14 cellular contexts compared by ENCODE assay signal in genomic region chr19:1896508-1896907, GRCh38. TPM values are rescaled to one million over a fixed set of nuclear protein-coding genes. Genes with fewer than 3 reads are reported as not detected.
A peak's percentile ranks its signal among the peaks of the same experiment; 100 is the strongest.
DNase-seq lines count a peak whose midpoint lies in the region; ATAC-seq, FAIRE-seq and TF ChIP-seq lines count a peak whose summit lies in the region.
"Had no signal": no experiment of that assay in that cellular context is flagged by ENCODE, and none has a peak within 500 bp of the region (broad histone marks: within the 10 kb centered on the region; RNA-seq: fewer than 3 reads in every experiment).

No MANE protein-coding gene starts in this region.

- POLR2A ChIA-PET in OCI-LY7 (lab: Charles Lee) (interaction anchor here (0.6 to 2.0 kb wide), 7 partner anchors 11 to 821 kb away, joined by 3 to 6 read pairs (median 4); partner anchors contain the start of gene ABHD17A), GM12878 (lab: Charles Lee) (interaction anchor here (0.6 to 2.7 kb wide), 14 partner anchors 11 to 354 kb away, joined by 3 to 15 read pairs (median 6); partner anchors contain the start of gene ABHD17A)

- H3K36me3 Mint-ChIP-seq in stimulated activated naive B cell treated with anti-CD40 and anti-IgM and Interleukin-4, amounts not matched to agents 10 μg/mL and 1 μg/mL and 100 μg/mL, for 72 hours = peaks cover 0 to 3% of the 10 kb centered on the region in 2 donors

- H3K4me1 ChIP-seq in OCI-LY7 (ENCODE audit: insufficient read depth, low read length, poor library complexity, severe bottlenecking) = peaks cover 41% of the 10 kb centered on the region
- peaks cover 23% of the 10 kb centered on the region for H3K4me1 ChIP-seq in GM12878 (ENCODE audit: control insufficient read depth, insufficient read depth, low read length)

- no peak for FAIRE-seq in GM12878 (lab: Jason Lieb, UNC)

- TF ChIP-seq CTCF in OCI-LY7 (conservative IDR thresholded peaks at IDR 0.05; ENCODE audit: low read length) (no peak), GM12878 (IDR thresholded peaks at IDR 0.05 in 2 of 3, conservative IDR thresholded peaks at IDR 0.05 in 1 of 3; ENCODE audit: control insufficient read depth in 2 of 3, extremely low read depth in 1 of 3, insufficient read depth in 1 of 3, low read depth in 3 of 3, low read length in 3 of 3) (no peak)

- no peaks in the 10 kb centered on the region for H3K79me2 ChIP-seq in OCI-LY7 (ENCODE audit: insufficient read depth, low read depth, low read length)
- H3K79me2 ChIP-seq in GM12878 (ENCODE audit: control insufficient read depth, insufficient read depth, low read length) = no peaks in the 10 kb centered on the region

- peak overlapping the region; percentile 32 to 96 for H3K4me3 Mint-ChIP-seq in stimulated activated naive B cell treated with anti-CD40 and anti-IgM and Interleukin-4, amounts not matched to agents 10 μg/mL and 1 μg/mL and 100 μg/mL, for 72 hours

- H3K4me2 ChIP-seq in OCI-LY7 (ENCODE audit: low read length) = peak overlapping the region; percentile 51
- peak overlapping the region; percentile 78 for H3K4me2 ChIP-seq in GM12878 (ENCODE audit: control insufficient read depth, insufficient read depth)

- no peak for TF ChIP-seq RAD21 in GM12878 (IDR thresholded peaks at IDR 0.05; ENCODE audit: insufficient read depth, low read depth, low read length)

- H4K20me1 ChIP-seq in OCI-LY7 (ENCODE audit: insufficient read depth, low read length) (no peaks in the 10 kb centered on the region), GM12878 (ENCODE audit: control insufficient read depth, insufficient read depth) (no peaks in the 10 kb centered on the region)

- intact Hi-C loops in OCI-LY7 (cut with micrococcal nuclease; ENCODE audit: unreplicated experiment) = loop anchor here (5.0 kb wide), 1 partner anchor 121 kb away; the partner anchor contains the start of gene BTBD2
- intact Hi-C loops in GM12878 (cut with micrococcal nuclease; ENCODE audit: unreplicated experiment) = loop anchor here (2.0 to 5.0 kb wide), 2 partner anchors 32 to 156 kb away; partner anchors contain the start of gene MKNK2

- no peaks in the 10 kb centered on the region for H3K27me3 ChIP-seq in GM12878 (replicated peaks in 1 of 2; ENCODE audit: control insufficient read depth in 2 of 2, insufficient read depth in 2 of 2, low read length in 1 of 2)

- in situ Hi-C loops in GM12878 (cut with MboI) = no loop called here

- H3K27me3 Mint-ChIP-seq in stimulated activated naive B cell treated with anti-CD40 and anti-IgM and Interleukin-4, amounts not matched to agents 10 μg/mL and 1 μg/mL and 100 μg/mL, for 72 hours = no peaks in the 10 kb centered on the region

- RAD21 ChIA-PET in GM12878 (lab: Charles Lee; ENCODE audit: unreplicated experiment) = interaction anchor here (0.7 to 2.6 kb wide), 9 partner anchors 8 to 241 kb away, joined by 3 to 16 read pairs (median 3); no protein-coding TSS in a partner anchor

- no peaks in the 10 kb centered on the region for H3K9me2 ChIP-seq in OCI-LY7 (ENCODE audit: insufficient read depth, low read length)

- no peaks in the 10 kb centered on the region for H3K9me3 ChIP-seq in OCI-LY7 (ENCODE audit: low read length)
- no peaks in the 10 kb centered on the region for H3K9me3 ChIP-seq in GM12878 (replicated peaks; ENCODE audit: control insufficient read depth, insufficient read depth, low read length)

- peaks cover 10 to 55% of the 10 kb centered on the region in 2 donors for H3K4me1 Mint-ChIP-seq in stimulated activated naive B cell treated with anti-CD40 and anti-IgM and Interleukin-4, amounts not matched to agents 10 μg/mL and 1 μg/mL and 100 μg/mL, for 72 hours

- WGBS in GM12878 (ENCODE audit: insufficient coverage, insufficient replicate concordance, low lambda C conversion rate, missing lambda C conversion rate) = 32% methylated on average over 13 of the region's 13 CpGs

- TF ChIP-seq EP300 in GM12878 (IDR thresholded peaks at IDR 0.05; ENCODE audit: borderline replicate concordance in 1 of 2, control insufficient read depth in 1 of 2, low read depth in 2 of 2, low read length in 2 of 2) = no peak

- H3K27ac ChIP-seq in OCI-LY7 (ENCODE audit: low read depth, low read length, poor library complexity, severe bottlenecking) (peak overlapping the region; percentile 77), GM12878 (ENCODE audit: control insufficient read depth, insufficient read depth) (0 out of 2 replicates have a peak overlapping the region, but pooled peaks have one; percentile 66)
- H3K27ac ChIP-seq: WERI-Rb-1 had no signal

- CTCF ChIA-PET in OCI-LY7 (lab: Charles Lee; ENCODE audit: unreplicated experiment) (no interaction called here), GM12878 (lab: Yijun Ruan, JAX) (interaction anchor here (0.6 to 2.0 kb wide), 13 partner anchors 9 to 376 kb away, joined by 3 to 10 read pairs (median 5); partner anchors contain the start of genes ADAT3, CSNK1G2 and SCAMP4)

- BruUV-seq in OCI-LY7 (replicated peaks; lab: Mats Ljungman, UMichigan) (TSS peak; percentile 78), GM12878 (replicated peaks; lab: Mats Ljungman, UMichigan) (TSS peak; percentile 84)

- no peaks in the 10 kb centered on the region for H3K9me3 Mint-ChIP-seq in stimulated activated naive B cell treated with anti-CD40 and anti-IgM and Interleukin-4, amounts not matched to agents 10 μg/mL and 1 μg/mL and 100 μg/mL, for 72 hours

- peak overlapping the region; percentile 33 for H3K4me3 ChIP-seq in OCI-LY7 (ENCODE audit: low read depth, low read length, poor library complexity, severe bottlenecking)
- peak overlapping the region; percentile 52; the same call in 1 of the 2 replicates for H3K4me3 ChIP-seq in GM12878

- H3K9ac ChIP-seq in GM12878 (ENCODE audit: control insufficient read depth, insufficient read depth, low read length) = no peak overlapping the region

- SMC1A ChIA-PET in GM12878 (lab: Charles Lee; ENCODE audit: uncharacterized antibody, unreplicated experiment) = interaction anchor here (2.0 to 2.6 kb wide), 2 partner anchors 31 to 34 kb away, joined by 9 read pairs; no protein-coding TSS in a partner anchor

- ATAC-seq in GM12878 = no peak
- no peak for ATAC-seq in stimulated activated naive B cell treated with anti-CD40 and anti-IgM and Interleukin-4, amounts not matched to agents 10 μg/mL and 1 μg/mL and 100 μg/mL, for 72 hours (replicated peaks)
- ATAC-seq: Right ventricle myocardium inferior had no signal

- H3K36me3 ChIP-seq in OCI-LY7 (ENCODE audit: insufficient read depth, low read length) (no peaks in the 10 kb centered on the region), GM12878 (ENCODE audit: control insufficient read depth in 2 of 2, insufficient read depth in 2 of 2, low read length in 1 of 2) (no peaks in the 10 kb centered on the region)
- H3K36me3 ChIP-seq: WERI-Rb-1 had no signal

- no peak for TF ChIP-seq POLR2A in GM12878 (IDR thresholded peaks at IDR 0.05; ENCODE audit: low read depth, low read length)

- peak overlapping the region; percentile 99 for H3K27ac Mint-ChIP-seq in stimulated activated naive B cell treated with anti-CD40 and anti-IgM and Interleukin-4, amounts not matched to agents 10 μg/mL and 1 μg/mL and 100 μg/mL, for 72 hours

- H2AFZ ChIP-seq in OCI-LY7 (ENCODE audit: low read length) = no peak overlapping the region
- no peak overlapping the region for H2AFZ ChIP-seq in GM12878 (ENCODE audit: control insufficient read depth, low read depth, low read length)

- peak; percentile 68 for DNase-seq in activated CD8-positive, alpha-beta memory T cell treated with anti-CD3 and anti-CD28 coated beads, Interleukin-2, amount 50 U/mL, for 48 hours
- no peak for DNase-seq in activated CD8-positive, alpha-beta memory T cell treated with anti-CD3 and anti-CD28 coated beads for 24 hours
- DNase-seq in OCI-LY7 (ENCODE audit: low spot score) (no peak), GM12878 (ENCODE audit: low read depth, low spot score) (no peak), HuH-7 (ENCODE audit: low spot score) (no peak), NCI-H2227 treated with DMSO at 0.1 percent for 48 hours (lab: John Stamatoyannopoulos, UW) (no peak)
- no peak for DNase-seq in stimulated activated naive B cell treated with anti-CD40 and anti-IgM and Interleukin-4, amounts not matched to agents 10 μg/mL and 1 μg/mL and 100 μg/mL, for 72 hours
- no peak for DNase-seq in activated effector memory CD4-positive, alpha-beta T cell treated with Interleukin-2 at 50 U/mL for 16 hours
- DNase-seq: activated gamma-delta T cell, foreskin melanocyte, NCI-H1694 treated with DMSO at 0.1 percent for 48 hours, NCI-H69, WERI-Rb-1 had no signal

RNA-seq across cellular contexts. Expression of gene ADAT3, which starts 8.7 kb away (rescaled TPM):
- total RNA-seq in OCI-LY7 (2014; rRNA removed; shearing (Covaris generic)) = 5.6 and 7.9 TPM in 2 replicates
- total RNA-seq in OCI-LY7 (2022) = 13.1 and 16.4 TPM in 2 replicates
- 26.1 and 30.8 TPM in 2 replicates for total RNA-seq in GM12878 (2013; cell fraction: nucleolus; rRNA removed)
- 3.8 and 5.6 TPM in 2 replicates for total RNA-seq in GM12878 (2014; rRNA removed)
- 0.27 TPM in 1 of 2 replicates, not detected in the other for total RNA-seq in GM12878 (2014; rRNA removed; fragmentation: Illumina TruSeq; extraction: Trizol)
- total RNA-seq in GM12878 (2021) = 11.6 and 11.8 TPM in 2 replicates
- 0.54 TPM for polyA plus RNA-seq in GM12878 (2011; ENCODE audit: low read depth)
- 0.13 and 0.46 TPM in 2 replicates for polyA plus RNA-seq in GM12878 (2011; rRNA removed)
- 1.1 and 2.1 TPM in 2 replicates for polyA plus RNA-seq in GM12878 (2011; cell fraction: cytosol; rRNA removed)
- polyA plus RNA-seq in GM12878 (2011; cell fraction: nucleus; rRNA removed) = 5.4 and 12.3 TPM in 2 replicates
- 3.0 and 3.7 TPM in 2 replicates for polyA plus RNA-seq in GM12878 (2012)
- polyA plus RNA-seq in GM12878 (2014; fragmentation: Illumina TruSeq; extraction: Trizol) = not detected in 2 replicates
- not detected for polyA plus RNA-seq in GM12878 (2014; fragmentation: Nextera tagmentation; extraction: Ambion mirVana)
- 11.0 and 13.2 TPM in 2 replicates for polyA plus RNA-seq in GM12878 (2014; rRNA removed)
- 1 to 10 TPM; 7.7 to 8.9 TPM for polyA plus RNA-seq in GM12878 (2016; fragmentation: Nextera tagmentation; extraction: Ambion mirVana)
- polyA minus RNA-seq in GM12878 (2011; rRNA and poly(A)+ RNA removed) = 0.62 TPM in 1 of 2 replicates, not detected in the other
- 1.1 and 1.5 TPM in 2 replicates for polyA minus RNA-seq in GM12878 (2011; cell fraction: cytosol; rRNA and poly(A)+ RNA removed)
- polyA minus RNA-seq in GM12878 (2011; cell fraction: nucleus; rRNA and poly(A)+ RNA removed) = 1.9 and 4.9 TPM in 2 replicates

RNA-seq across cellular contexts. Expression of gene SCAMP4, which starts 8.7 kb away (rescaled TPM):
- total RNA-seq in OCI-LY7 (2014; rRNA removed; shearing (Covaris generic)) = 13.4 and 21.3 TPM in 2 replicates
- 46.4 and 49.9 TPM in 2 replicates for total RNA-seq in OCI-LY7 (2022)
- 42.9 and 44.9 TPM in 2 replicates for total RNA-seq in GM12878 (2013; cell fraction: nucleolus; rRNA removed)
- total RNA-seq in GM12878 (2014; rRNA removed) = 16.9 and 19.3 TPM in 2 replicates
- 6.5 and 7.0 TPM in 2 replicates for total RNA-seq in GM12878 (2014; rRNA removed; fragmentation: Illumina TruSeq; extraction: Trizol)
- 34.7 and 38.7 TPM in 2 replicates for total RNA-seq in GM12878 (2021)
- 8.1 TPM for polyA plus RNA-seq in GM12878 (2011; ENCODE audit: low read depth)
- polyA plus RNA-seq in GM12878 (2011; rRNA removed) = 2.7 and 5.6 TPM in 2 replicates
- 6.9 and 10.0 TPM in 2 replicates for polyA plus RNA-seq in GM12878 (2011; cell fraction: cytosol; rRNA removed)
- 28.6 and 39.7 TPM in 2 replicates for polyA plus RNA-seq in GM12878 (2011; cell fraction: nucleus; rRNA removed)
- polyA plus RNA-seq in GM12878 (2012) = 21.9 and 26.7 TPM in 2 replicates
- 5.1 and 8.7 TPM in 2 replicates for polyA plus RNA-seq in GM12878 (2014; fragmentation: Illumina TruSeq; extraction: Trizol)
- 1 to 10 TPM in 1 of 2 experiments, under 1 TPM in 1; 0.63 to 2.3 TPM for polyA plus RNA-seq in GM12878 (2014; fragmentation: Nextera tagmentation; extraction: Ambion mirVana)
- polyA plus RNA-seq in GM12878 (2014; rRNA removed) = 24.4 and 33.2 TPM in 2 replicates
- polyA plus RNA-seq in GM12878 (2016; fragmentation: Nextera tagmentation; extraction: Ambion mirVana) = 10 to 100 TPM; 33.8 to 34.4 TPM
- polyA minus RNA-seq in GM12878 (2011; rRNA and poly(A)+ RNA removed) = 3.1 and 15.0 TPM in 2 replicates
- polyA minus RNA-seq in GM12878 (2011; cell fraction: cytosol; rRNA and poly(A)+ RNA removed) = 7.0 and 10.7 TPM in 2 replicates
- 9.1 and 17.2 TPM in 2 replicates for polyA minus RNA-seq in GM12878 (2011; cell fraction: nucleus; rRNA and poly(A)+ RNA removed)

RNA-seq across cellular contexts. Expression of gene ABHD17A, which starts 11.2 kb away (rescaled TPM):
- total RNA-seq in OCI-LY7 (2014; rRNA removed; shearing (Covaris generic)) = 98.7 and 130 TPM in 2 replicates
- total RNA-seq in OCI-LY7 (2022) (64.2 and 71.3 TPM in 2 replicates), GM12878 (2014; rRNA removed) (109 and 126 TPM in 2 replicates), GM12878 (2014; rRNA removed; fragmentation: Illumina TruSeq; extraction: Trizol) (5.6 and 7.0 TPM in 2 replicates), GM12878 (2021) (72.6 and 77.6 TPM in 2 replicates)
- total RNA-seq in GM12878 (2013; cell fraction: nucleolus; rRNA removed) = 25.8 and 29.5 TPM in 2 replicates
- 8.6 TPM for polyA plus RNA-seq in GM12878 (2011; ENCODE audit: low read depth)
- polyA plus RNA-seq in GM12878 (2011; rRNA removed) (7.7 and 25.3 TPM in 2 replicates), GM12878 (2014; fragmentation: Illumina TruSeq; extraction: Trizol) (0.87 and 2.5 TPM in 2 replicates), GM12878 (2014; fragmentation: Nextera tagmentation; extraction: Ambion mirVana) (under 1 TPM in 1 of 2 experiments, not detected in 1; 0.13 TPM), GM12878 (2014; rRNA removed) (84.5 and 105 TPM in 2 replicates), GM12878 (2016; fragmentation: Nextera tagmentation; extraction: Ambion mirVana) (10 to 100 TPM; 28.8 to 45.7 TPM)
- polyA plus RNA-seq in GM12878 (2011; cell fraction: cytosol; rRNA removed) = 45.6 and 92.1 TPM in 2 replicates
- polyA plus RNA-seq in GM12878 (2011; cell fraction: nucleus; rRNA removed) = 158 and 188 TPM in 2 replicates
- 36.2 and 44.0 TPM in 2 replicates for polyA plus RNA-seq in GM12878 (2012)
- 22.4 and 32.0 TPM in 2 replicates for polyA minus RNA-seq in GM12878 (2011; rRNA and poly(A)+ RNA removed)
- 21.4 and 26.9 TPM in 2 replicates for polyA minus RNA-seq in GM12878 (2011; cell fraction: cytosol; rRNA and poly(A)+ RNA removed)
- 13.5 and 18.1 TPM in 2 replicates for polyA minus RNA-seq in GM12878 (2011; cell fraction: nucleus; rRNA and poly(A)+ RNA removed)

RNA-seq across cellular contexts. Expression of gene KLF16, which starts 33.1 kb away (rescaled TPM):
- total RNA-seq in OCI-LY7 (2014; rRNA removed; shearing (Covaris generic)) = 9.4 and 9.6 TPM in 2 replicates
- 39.1 and 44.4 TPM in 2 replicates for total RNA-seq in OCI-LY7 (2022)
- total RNA-seq in GM12878 (2013; cell fraction: nucleolus; rRNA removed) = 4.1 and 5.1 TPM in 2 replicates
- 5.4 and 6.2 TPM in 2 replicates for total RNA-seq in GM12878 (2014; rRNA removed)
- 2.2 and 2.6 TPM in 2 replicates for total RNA-seq in GM12878 (2014; rRNA removed; fragmentation: Illumina TruSeq; extraction: Trizol)
- 37.6 and 41.2 TPM in 2 replicates for total RNA-seq in GM12878 (2021)
- 2.1 TPM for polyA plus RNA-seq in GM12878 (2011; ENCODE audit: low read depth)
- polyA plus RNA-seq in GM12878 (2011; rRNA removed) = 0.89 and 1.6 TPM in 2 replicates
- polyA plus RNA-seq in GM12878 (2011; cell fraction: cytosol; rRNA removed) = 4.1 and 7.5 TPM in 2 replicates
- polyA plus RNA-seq in GM12878 (2011; cell fraction: nucleus; rRNA removed) = 11.3 and 26.9 TPM in 2 replicates
- 9.1 and 13.8 TPM in 2 replicates for polyA plus RNA-seq in GM12878 (2012)
- 0.57 and 2.6 TPM in 2 replicates for polyA plus RNA-seq in GM12878 (2014; fragmentation: Illumina TruSeq; extraction: Trizol)
- under 1 TPM; 0.03 to 0.24 TPM for polyA plus RNA-seq in GM12878 (2014; fragmentation: Nextera tagmentation; extraction: Ambion mirVana)
- 13.4 and 13.7 TPM in 2 replicates for polyA plus RNA-seq in GM12878 (2014; rRNA removed)
- 1 to 10 TPM; 2.1 to 2.5 TPM for polyA plus RNA-seq in GM12878 (2016; fragmentation: Nextera tagmentation; extraction: Ambion mirVana)
- polyA minus RNA-seq in GM12878 (2011; rRNA and poly(A)+ RNA removed) = 0.59 and 1.9 TPM in 2 replicates
- polyA minus RNA-seq in GM12878 (2011; cell fraction: cytosol; rRNA and poly(A)+ RNA removed) = 4.9 and 7.4 TPM in 2 replicates
- polyA minus RNA-seq in GM12878 (2011; cell fraction: nucleus; rRNA and poly(A)+ RNA removed) = 1.5 and 6.3 TPM in 2 replicates

RNA-seq across cellular contexts. Expression of gene CSNK1G2, which starts 44.5 kb away (rescaled TPM):
- total RNA-seq in OCI-LY7 (2014; rRNA removed; shearing (Covaris generic)) = 133 and 151 TPM in 2 replicates
- total RNA-seq in OCI-LY7 (2022) (95.9 TPM in 2 replicates), GM12878 (2014; rRNA removed) (78.9 and 79.6 TPM in 2 replicates), GM12878 (2014; rRNA removed; fragmentation: Illumina TruSeq; extraction: Trizol) (24.6 and 32.5 TPM in 2 replicates), GM12878 (2021) (67.3 and 71.3 TPM in 2 replicates)
- total RNA-seq in GM12878 (2013; cell fraction: nucleolus; rRNA removed) = 158 and 167 TPM in 2 replicates
- polyA plus RNA-seq in GM12878 (2011; ENCODE audit: low read depth) = 12.9 TPM
- polyA plus RNA-seq in GM12878 (2011; rRNA removed) (25.2 and 54.1 TPM in 2 replicates), GM12878 (2014; fragmentation: Illumina TruSeq; extraction: Trizol) (3.1 and 17.5 TPM in 2 replicates), GM12878 (2014; fragmentation: Nextera tagmentation; extraction: Ambion mirVana) (under 1 TPM; 0.64 to 0.84 TPM), GM12878 (2014; rRNA removed) (107 and 109 TPM in 2 replicates), GM12878 (2016; fragmentation: Nextera tagmentation; extraction: Ambion mirVana) (1 to 10 TPM; 4.6 to 5.6 TPM)
- 62.5 and 117 TPM in 2 replicates for polyA plus RNA-seq in GM12878 (2011; cell fraction: cytosol; rRNA removed)
- 467 and 499 TPM in 2 replicates for polyA plus RNA-seq in GM12878 (2011; cell fraction: nucleus; rRNA removed)
- polyA plus RNA-seq in GM12878 (2012) = 55.3 and 64.5 TPM in 2 replicates
- polyA minus RNA-seq in GM12878 (2011; rRNA and poly(A)+ RNA removed) = 31.1 and 54.8 TPM in 2 replicates
- polyA minus RNA-seq in GM12878 (2011; cell fraction: cytosol; rRNA and poly(A)+ RNA removed) = 25.0 and 31.3 TPM in 2 replicates
- 30.7 and 54.0 TPM in 2 replicates for polyA minus RNA-seq in GM12878 (2011; cell fraction: nucleus; rRNA and poly(A)+ RNA removed)
